Comparison of ENCODE assay signal across 11 cellular contexts in genomic region chr10:63206576-63206975, GRCh38.
DNase-seq lines count a peak whose midpoint lies in the region; ATAC-seq and TF ChIP-seq lines count a peak whose summit lies in the region.
"Had no signal": no experiment of that assay in that cellular context is flagged by ENCODE, and none has a peak within 500 bp of the region (broad histone marks: within the 10 kb centered on the region; RNA-seq: fewer than 3 reads in every experiment).

No MANE protein-coding gene starts in this region.

- H3K9me3 Mint-ChIP-seq in activated naive CD4-positive, alpha-beta T cell treated with anti-CD3 and anti-CD28 coated beads, Interleukin-2, amount 50 U/mL, for 24 hours: no peaks in the 10 kb centered on the region
- peaks cover 1% of the 10 kb centered on the region for H3K9me3 Mint-ChIP-seq in activated T-helper 1 cell treated with anti-CD3 and anti-CD28 coated beads, Interleukin-12 subunit alpha, Interleukin-12 subunit beta, Interleukin-2, Interleukin-4 antibody, amounts not matched to agents 30 ng/mL and 10 ng/mL and 1 ng/mL, durations not matched to agents 14 hours and 24 hours and 36 hours

- no peaks in the 10 kb centered on the region for H3K79me1 ChIP-seq in neuronal stem cell (ENCODE audit: low read depth, low read length)

- peak overlapping the region; percentile 2 for H3K27ac Mint-ChIP-seq in activated naive CD4-positive, alpha-beta T cell treated with anti-CD3 and anti-CD28 coated beads, Interleukin-2, amount 50 U/mL, for 24 hours
- H3K27ac Mint-ChIP-seq in activated T-helper 1 cell treated with anti-CD3 and anti-CD28 coated beads, Interleukin-12 subunit alpha, Interleukin-12 subunit beta, Interleukin-2, Interleukin-4 antibody, amounts not matched to agents 30 ng/mL and 10 ng/mL and 1 ng/mL, durations not matched to agents 14 hours and 24 hours and 36 hours: peak overlapping the region; percentile 78

- no peak overlapping the region for H2BK5ac ChIP-seq in neuronal stem cell (ENCODE audit: low read length)

- intact Hi-C loops in activated T-helper 1 cell treated with anti-CD3 and anti-CD28 coated beads, Interleukin-12 subunit alpha, Interleukin-12 subunit beta, Interleukin-2, Interleukin-4 antibody, amounts not matched to agents 30 ng/mL and 10 ng/mL and 1 ng/mL, durations not matched to agents 14 hours and 24 hours and 36 hours (cut with micrococcal nuclease): no loop called here
- intact Hi-C loops in left lung (cut with DNase I) (no loop called here), tibial artery (cut with DNase I; ENCODE audit: low total_unique reads) (no loop called here)

- no peak overlapping the region for H2AK5ac ChIP-seq in neuronal stem cell (ENCODE audit: low read depth, low read length)

- no peak overlapping the region for H3K4me2 ChIP-seq in neuronal stem cell (ENCODE audit: insufficient read depth, low read length, poor library complexity, severe bottlenecking)
- H3K4me2 ChIP-seq: BLaER1 had no signal

- no peak overlapping the region for H3K9ac ChIP-seq in neuronal stem cell (ENCODE audit: low read depth, low read length, poor library complexity)
- H3K9ac ChIP-seq: BLaER1 had no signal

- H3K9me3 ChIP-seq in left lung (no peaks in the 10 kb centered on the region), tibial artery (no peaks in the 10 kb centered on the region), neuronal stem cell (replicated peaks in 1 of 2; ENCODE audit: control insufficient read depth in 2 of 2, insufficient read depth in 1 of 2, low read depth in 1 of 2, low read length in 2 of 2) (no peaks in the 10 kb centered on the region)
- H3K9me3 ChIP-seq: BLaER1 had no signal

- H3K4me3 Mint-ChIP-seq in activated naive CD4-positive, alpha-beta T cell treated with anti-CD3 and anti-CD28 coated beads, Interleukin-2, amount 50 U/mL, for 24 hours: no peak overlapping the region
- H3K4me3 Mint-ChIP-seq in activated T-helper 1 cell treated with anti-CD3 and anti-CD28 coated beads, Interleukin-12 subunit alpha, Interleukin-12 subunit beta, Interleukin-2, Interleukin-4 antibody, amounts not matched to agents 30 ng/mL and 10 ng/mL and 1 ng/mL, durations not matched to agents 14 hours and 24 hours and 36 hours: peak overlapping the region; percentile 19

- no peak overlapping the region for H2BK15ac ChIP-seq in neuronal stem cell (ENCODE audit: low read length)

- H4K8ac ChIP-seq in neuronal stem cell (ENCODE audit: low read depth, low read length): no peak overlapping the region

- ATAC-seq in left lung: no peak

- H3K27me3 Mint-ChIP-seq in activated naive CD4-positive, alpha-beta T cell treated with anti-CD3 and anti-CD28 coated beads, Interleukin-2, amount 50 U/mL, for 24 hours: no peaks in the 10 kb centered on the region
- no peaks in the 10 kb centered on the region for H3K27me3 Mint-ChIP-seq in activated T-helper 1 cell treated with anti-CD3 and anti-CD28 coated beads, Interleukin-12 subunit alpha, Interleukin-12 subunit beta, Interleukin-2, Interleukin-4 antibody, amounts not matched to agents 30 ng/mL and 10 ng/mL and 1 ng/mL, durations not matched to agents 14 hours and 24 hours and 36 hours (ENCODE audit: insufficient read depth)

- in situ Hi-C loops in G401 (cut with HindIII; ENCODE audit: low sequenced_read_pairs): no loop called here

- no peak overlapping the region for H3K18ac ChIP-seq in neuronal stem cell (ENCODE audit: low read length)

- H3K4ac ChIP-seq in neuronal stem cell (ENCODE audit: low read length): no peak overlapping the region

- no peak overlapping the region for H3K14ac ChIP-seq in neuronal stem cell (ENCODE audit: low read length)

- TF ChIP-seq CTCF in left lung (IDR thresholded peaks at IDR 0.05): no peak
- TF ChIP-seq CTCF in tibial artery (IDR thresholded peaks at IDR 0.05): no peak

- H2BK120ac ChIP-seq in neuronal stem cell (ENCODE audit: low read depth, low read length): no peak overlapping the region

- no peak overlapping the region for H3K4me3 ChIP-seq in left lung
- H3K4me3 ChIP-seq in tibial artery: no peak overlapping the region
- H3K4me3 ChIP-seq in neuronal stem cell (ENCODE audit: low read length in 2 of 2): no peak overlapping the region
- H3K4me3 ChIP-seq: BLaER1 had no signal

- no peak overlapping the region for H2AFZ ChIP-seq in neuronal stem cell (ENCODE audit: low read length)

- no peak overlapping the region for H2BK12ac ChIP-seq in neuronal stem cell (ENCODE audit: low read length)

- no peak for DNase-seq in activated naive CD4-positive, alpha-beta T cell treated with anti-CD3 and anti-CD28 coated beads, Interleukin-2, amount 50 U/mL, for 16 hours
- DNase-seq in activated T-helper 1 cell treated with anti-CD3 and anti-CD28 coated beads, Interleukin-12 subunit alpha, Interleukin-12 subunit beta, Interleukin-2, Interleukin-4 antibody, amounts not matched to agents 30 ng/mL and 10 ng/mL and 1 ng/mL, durations not matched to agents 14 hours and 24 hours and 36 hours (ENCODE audit: low spot score): no peak
- DNase-seq in left lung (no peak), tibial artery (no peak), neuronal stem cell (ENCODE audit: low spot score) (no peak), SHP77 (lab: John Stamatoyannopoulos, UW) (no peak), G401 (ENCODE audit: low spot score) (no peak)
- DNase-seq: NCI-H526, T-helper 9 cell had no signal

- H3K4me1 ChIP-seq in left lung (peaks cover 12 to 43% of the 10 kb centered on the region in 2 donors), tibial artery (peaks cover 3 to 57% (median 22%) of the 10 kb centered on the region in 4 donors), neuronal stem cell (ENCODE audit: control insufficient read depth in 2 of 2, insufficient read depth in 1 of 2, low read depth in 1 of 2, low read length in 2 of 2) (peaks cover 5 to 15% of the 10 kb centered on the region in 2 donors)

- H3K27me3 ChIP-seq in left lung (no peaks in the 10 kb centered on the region), tibial artery (no peaks in the 10 kb centered on the region), neuronal stem cell (ENCODE audit: control insufficient read depth in 3 of 3, insufficient read depth in 3 of 3, low read depth in 1 of 3, low read length in 3 of 3) (no peaks in the 10 kb centered on the region)
- H3K27me3 ChIP-seq: BLaER1 had no signal

- H3K27ac ChIP-seq in left lung (peak overlapping the region; percentile 35 to 37), tibial artery (peak overlapping the region; percentile 53 to 62), neuronal stem cell (replicated peaks; ENCODE audit: low read length) (no peak overlapping the region)
- H3K27ac ChIP-seq: BLaER1 had no signal

- no peak overlapping the region for H4K91ac ChIP-seq in neuronal stem cell (ENCODE audit: low read depth, low read length, poor library complexity)

- H3K23ac ChIP-seq in neuronal stem cell (ENCODE audit: low read depth, low read length, poor library complexity): no peak overlapping the region

- peaks cover 0 to 41% of the 10 kb centered on the region in 2 donors for H3K36me3 ChIP-seq in left lung
- H3K36me3 ChIP-seq in tibial artery: peaks cover 0 to 10% (median 2%) of the 10 kb centered on the region in 3 donors
- peaks cover 4 to 97% of the 10 kb centered on the region in 2 donors for H3K36me3 ChIP-seq in neuronal stem cell (replicated peaks in 1 of 2; ENCODE audit: control insufficient read depth in 2 of 2, insufficient read depth in 2 of 2, low read length in 2 of 2)

- peaks cover 35% of the 10 kb centered on the region for H3K36me3 Mint-ChIP-seq in activated naive CD4-positive, alpha-beta T cell treated with anti-CD3 and anti-CD28 coated beads, Interleukin-2, amount 50 U/mL, for 24 hours
- peaks cover 37% of the 10 kb centered on the region for H3K36me3 Mint-ChIP-seq in activated T-helper 1 cell treated with anti-CD3 and anti-CD28 coated beads, Interleukin-12 subunit alpha, Interleukin-12 subunit beta, Interleukin-2, Interleukin-4 antibody, amounts not matched to agents 30 ng/mL and 10 ng/mL and 1 ng/mL, durations not matched to agents 14 hours and 24 hours and 36 hours (ENCODE audit: low read depth)

- H3K4me1 Mint-ChIP-seq in activated naive CD4-positive, alpha-beta T cell treated with anti-CD3 and anti-CD28 coated beads, Interleukin-2, amount 50 U/mL, for 24 hours: peaks cover 62% of the 10 kb centered on the region
- peaks cover 62% of the 10 kb centered on the region for H3K4me1 Mint-ChIP-seq in activated T-helper 1 cell treated with anti-CD3 and anti-CD28 coated beads, Interleukin-12 subunit alpha, Interleukin-12 subunit beta, Interleukin-2, Interleukin-4 antibody, amounts not matched to agents 30 ng/mL and 10 ng/mL and 1 ng/mL, durations not matched to agents 14 hours and 24 hours and 36 hours (ENCODE audit: low read depth)
